In genomic region chr1:171943973-171944561, GRCh38 we compare ENCODE assay signal across 1 cellular context.
TF ChIP-seq lines count a peak whose summit lies in the region.

No MANE protein-coding gene starts in this region.

TF ChIP-seq in HEK293, 187 proteins besides CTCF, POLR2A, EP300 and RAD21 (continued from another document):
- no peak for TF ChIP-seq AEBP2 (tag by site-specific recombination; IDR thresholded peaks at IDR 0.05; ENCODE audit: borderline replicate concordance)
- peak; percentile 60 for TF ChIP-seq ZNF623 (tag by site-specific recombination; IDR thresholded peaks at IDR 0.05)
- TF ChIP-seq ZNF473 (tag by site-specific recombination; IDR thresholded peaks at IDR 0.05) = no peak
- no peak for TF ChIP-seq OSR2 (tag by site-specific recombination; IDR thresholded peaks at IDR 0.05)
- TF ChIP-seq ZNF670 (tag by site-specific recombination; IDR thresholded peaks at IDR 0.05; ENCODE audit: low read depth) = no peak
- TF ChIP-seq YY2 (tag by site-specific recombination; IDR thresholded peaks at IDR 0.05) = no peak
- TF ChIP-seq TRIM28 (IDR thresholded peaks at IDR 0.05; ENCODE audit: borderline replicate concordance, low read length) = no peak
- TF ChIP-seq ZNF560 (tag by site-specific recombination; IDR thresholded peaks at IDR 0.05; ENCODE audit: borderline replicate concordance) = no peak
- TF ChIP-seq ZNF394 (tag by site-specific recombination; IDR thresholded peaks at IDR 0.05; ENCODE audit: borderline replicate concordance) = peak; percentile 84; the same call in 1 of the 2 replicates
- peak; percentile 80 for TF ChIP-seq ZNF518A (tag by site-specific recombination; conservative IDR thresholded peaks at IDR 0.05; ENCODE audit: low read depth)
- TF ChIP-seq ZNF146 (tag by site-specific recombination; IDR thresholded peaks at IDR 0.05) = no peak
- no peak for TF ChIP-seq ZNF16 (tag by site-specific recombination; IDR thresholded peaks at IDR 0.05; ENCODE audit: low read depth)
- TF ChIP-seq EGR2 (tag by site-specific recombination; IDR thresholded peaks at IDR 0.05; ENCODE audit: low read depth) = no peak
- TF ChIP-seq, protein P1, sequence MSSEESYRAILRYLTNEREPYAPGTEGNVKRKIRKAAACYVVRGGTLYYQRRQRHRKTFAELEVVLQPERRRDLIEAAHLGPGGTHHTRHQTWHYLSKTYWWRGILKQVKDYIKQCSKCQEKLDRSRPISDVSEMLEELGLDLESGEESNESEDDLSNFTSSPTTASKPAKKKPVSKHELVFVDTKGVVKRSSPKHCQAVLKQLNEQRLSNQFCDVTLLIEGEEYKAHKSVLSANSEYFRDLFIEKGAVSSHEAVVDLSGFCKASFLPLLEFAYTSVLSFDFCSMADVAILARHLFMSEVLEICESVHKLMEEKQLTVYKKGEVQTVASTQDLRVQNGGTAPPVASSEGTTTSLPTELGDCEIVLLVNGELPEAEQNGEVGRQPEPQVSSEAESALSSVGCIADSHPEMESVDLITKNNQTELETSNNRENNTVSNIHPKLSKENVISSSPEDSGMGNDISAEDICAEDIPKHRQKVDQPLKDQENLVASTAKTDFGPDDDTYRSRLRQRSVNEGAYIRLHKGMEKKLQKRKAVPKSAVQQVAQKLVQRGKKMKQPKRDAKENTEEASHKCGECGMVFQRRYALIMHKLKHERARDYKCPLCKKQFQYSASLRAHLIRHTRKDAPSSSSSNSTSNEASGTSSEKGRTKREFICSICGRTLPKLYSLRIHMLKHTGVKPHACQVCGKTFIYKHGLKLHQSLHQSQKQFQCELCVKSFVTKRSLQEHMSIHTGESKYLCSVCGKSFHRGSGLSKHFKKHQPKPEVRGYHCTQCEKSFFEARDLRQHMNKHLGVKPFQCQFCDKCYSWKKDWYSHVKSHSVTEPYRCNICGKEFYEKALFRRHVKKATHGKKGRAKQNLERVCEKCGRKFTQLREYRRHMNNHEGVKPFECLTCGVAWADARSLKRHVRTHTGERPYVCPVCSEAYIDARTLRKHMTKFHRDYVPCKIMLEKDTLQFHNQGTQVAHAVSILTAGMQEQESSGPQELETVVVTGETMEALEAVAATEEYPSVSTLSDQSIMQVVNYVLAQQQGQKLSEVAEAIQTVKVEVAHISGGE (tag by site-specific recombination; conservative IDR thresholded peaks at IDR 0.05; ENCODE audit: low read depth) = peak; percentile 55; the same call in 1 of the 2 replicates
- TF ChIP-seq, protein P2, sequence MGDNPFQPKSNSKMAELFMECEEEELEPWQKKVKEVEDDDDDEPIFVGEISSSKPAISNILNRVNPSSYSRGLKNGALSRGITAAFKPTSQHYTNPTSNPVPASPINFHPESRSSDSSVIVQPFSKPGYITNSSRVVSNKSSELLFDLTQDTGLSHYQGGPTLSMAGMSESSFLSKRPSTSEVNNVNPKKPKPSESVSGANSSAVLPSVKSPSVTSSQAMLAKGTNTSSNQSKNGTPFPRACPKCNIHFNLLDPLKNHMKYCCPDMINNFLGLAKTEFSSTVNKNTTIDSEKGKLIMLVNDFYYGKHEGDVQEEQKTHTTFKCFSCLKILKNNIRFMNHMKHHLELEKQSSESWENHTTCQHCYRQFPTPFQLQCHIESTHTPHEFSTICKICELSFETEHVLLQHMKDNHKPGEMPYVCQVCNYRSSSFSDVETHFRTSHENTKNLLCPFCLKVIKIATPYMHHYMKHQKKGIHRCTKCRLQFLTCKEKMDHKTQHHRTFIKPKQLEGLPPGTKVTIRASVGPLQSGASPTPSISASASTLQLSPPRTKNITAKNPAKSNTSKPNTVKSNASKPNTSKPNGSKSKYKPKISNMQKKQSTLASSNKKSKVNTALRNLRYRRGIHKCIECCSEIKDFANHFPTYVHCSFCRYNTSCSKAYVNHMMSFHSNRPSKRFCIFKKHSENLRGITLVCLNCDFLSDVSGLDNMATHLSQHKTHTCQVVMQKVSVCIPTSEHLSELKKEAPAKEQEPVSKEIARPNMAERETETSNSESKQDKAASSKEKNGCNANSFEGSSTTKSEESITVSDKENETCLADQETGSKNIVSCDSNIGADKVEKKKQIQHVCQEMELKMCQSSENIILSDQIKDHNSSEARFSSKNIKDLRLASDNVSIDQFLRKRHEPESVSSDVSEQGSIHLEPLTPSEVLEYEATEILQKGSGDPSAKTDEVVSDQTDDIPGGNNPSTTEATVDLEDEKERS (tag by site-specific recombination; IDR thresholded peaks at IDR 0.05) = no peak
- peak; percentile 46; the same call in 1 of the 2 replicates for TF ChIP-seq REST (tag by site-specific recombination; IDR thresholded peaks at IDR 0.05)
- TF ChIP-seq ZNF426 (tag by site-specific recombination; IDR thresholded peaks at IDR 0.05) = peak; percentile 82
- TF ChIP-seq ZNF223 (tag by site-specific recombination; IDR thresholded peaks at IDR 0.05) = no peak
- TF ChIP-seq BCL11B (tag by site-specific recombination; IDR thresholded peaks at IDR 0.05; ENCODE audit: low read depth) = no peak
TF ChIP-seq in HEK293: peak in this region for 11.
